Comparison of ENCODE assay signal across 9 cellular contexts in genomic region chr1:22143586-22144033, GRCh38. TPM values are rescaled to one million over a fixed set of nuclear protein-coding genes. Genes with fewer than 3 reads are reported as not detected.
DNase-seq lines count a peak whose midpoint lies in the region; ATAC-seq and TF ChIP-seq lines count a peak whose summit lies in the region.
"Had no signal": no experiment of that assay in that cellular context is flagged by ENCODE, and none has a peak within 500 bp of the region (broad histone marks: within the 10 kb centered on the region; RNA-seq: fewer than 3 reads in every experiment).

No MANE protein-coding gene starts in this region.

- H3K4me1 ChIP-seq in right lobe of liver (peaks cover 0 to 12% (median under 1%) of the 10 kb centered on the region in 4 donors), tibial artery (peaks cover 0 to 25% (median 15%) of the 10 kb centered on the region in 4 donors)

- in situ Hi-C loops in GM13977 (cut with MboI; ENCODE audit: low pct_unique_long_range_greater_than_20kb, low sequenced_read_pairs, unreplicated experiment), result loop anchor here (25.0 kb wide), 1 partner anchor 494 kb away; the partner anchor contains the start of genes C1QA and C1QC

- 9% methylated on average over 14 of the region's 27 CpGs for WGBS in right lobe of liver (ENCODE audit: insufficient coverage, low coverage, low lambda C conversion rate, missing lambda C conversion rate)

- no peaks in the 10 kb centered on the region for H3K9me3 Mint-ChIP-seq in activated CD8-positive, alpha-beta memory T cell treated with anti-CD3 and anti-CD28 coated beads, Interleukin-2, amount 10 ng/mL, durations not matched to agents 7 days and 5 days (ENCODE audit: low read depth)
- H3K9me3 Mint-ChIP-seq in brain, result peaks cover 0 to 3% (median 0%) of the 10 kb centered on the region in 5 experiments

- no peaks in the 10 kb centered on the region for H3K36me3 Mint-ChIP-seq in activated CD8-positive, alpha-beta memory T cell treated with anti-CD3 and anti-CD28 coated beads, Interleukin-2, amount 10 ng/mL, durations not matched to agents 7 days and 5 days
- no peaks in the 10 kb centered on the region for H3K36me3 Mint-ChIP-seq in brain

- H3K27ac ChIP-seq in right lobe of liver (no peak overlapping the region), tibial artery (no peak overlapping the region)

- peaks cover 4% of the 10 kb centered on the region for H3K4me1 Mint-ChIP-seq in activated CD8-positive, alpha-beta memory T cell treated with anti-CD3 and anti-CD28 coated beads, Interleukin-2, amount 10 ng/mL, durations not matched to agents 7 days and 5 days
- peaks cover 33% of the 10 kb centered on the region for H3K4me1 Mint-ChIP-seq in brain

- TF ChIP-seq CTCF in brain (conservative IDR thresholded peaks at IDR 0.05), result no peak
- no peak for TF ChIP-seq CTCF in right lobe of liver (IDR thresholded peaks at IDR 0.05)
- no peak for TF ChIP-seq CTCF in tibial artery (IDR thresholded peaks at IDR 0.05)
- no peak for TF ChIP-seq CTCF in GM13977 (IDR thresholded peaks at IDR 0.05; ENCODE audit: extremely low read depth, insufficient read depth, missing control alignments)

- CTCF ChIA-PET in activated CD8-positive, alpha-beta memory T cell treated with anti-CD3 and anti-CD28 coated beads, Interleukin-2, amount 10 ng/mL, durations not matched to agents 7 days and 5 days (lab: Charles Lee), result interaction anchor here (1.1 to 2.0 kb wide), 3 partner anchors 11 to 272 kb away, joined by 3 to 5 read pairs (median 5); no protein-coding TSS in a partner anchor

- no peak for ATAC-seq in activated CD8-positive, alpha-beta memory T cell treated with anti-CD3 and anti-CD28 coated beads, Interleukin-2, amount 10 ng/mL, durations not matched to agents 7 days and 5 days
- no peak for ATAC-seq in right lobe of liver

- H3K9me3 ChIP-seq in right lobe of liver, result no peaks in the 10 kb centered on the region
- H3K9me3 ChIP-seq in tibial artery, result no peaks in the 10 kb centered on the region

- no peak for TF ChIP-seq POLR2A in right lobe of liver (IDR thresholded peaks at IDR 0.05)

- peaks cover 61% of the 10 kb centered on the region for H3K27me3 Mint-ChIP-seq in activated CD8-positive, alpha-beta memory T cell treated with anti-CD3 and anti-CD28 coated beads, Interleukin-2, amount 10 ng/mL, durations not matched to agents 7 days and 5 days
- H3K27me3 Mint-ChIP-seq in brain, result peaks cover 58% of the 10 kb centered on the region

- H3K36me3 ChIP-seq in right lobe of liver (no peaks in the 10 kb centered on the region), tibial artery (no peaks in the 10 kb centered on the region)

- DNase-seq in activated CD8-positive, alpha-beta memory T cell treated with anti-CD3 and anti-CD28 coated beads, Interleukin-2, amount 10 ng/mL, durations not matched to agents 7 days and 5 days, result no peak
- DNase-seq in activated CD8-positive, alpha-beta memory T cell treated with anti-CD3 and anti-CD28 coated beads for 24 hours, result no peak
- DNase-seq in right lobe of liver (no peak), tibial artery (no peak), hippocampal formation (lab: John Stamatoyannopoulos, UW) (no peak), GM13977 (ENCODE audit: low spot score) (no peak), amniotic stem cell (lab: John Stamatoyannopoulos, UW) (no peak)
- DNase-seq: COR-L47 had no signal

- intact Hi-C loops in right lobe of liver (cut with DNase I), result no loop called here
- intact Hi-C loops in tibial artery (cut with DNase I; ENCODE audit: low total_unique reads), result no loop called here

- peak overlapping the region; percentile 9 to 42 (median 27) for H3K4me3 ChIP-seq in right lobe of liver
- peak overlapping the region; percentile 46 to 57 for H3K4me3 ChIP-seq in tibial artery

- no peak overlapping the region for H3K27ac Mint-ChIP-seq in activated CD8-positive, alpha-beta memory T cell treated with anti-CD3 and anti-CD28 coated beads, Interleukin-2, amount 10 ng/mL, durations not matched to agents 7 days and 5 days
- H3K27ac Mint-ChIP-seq in brain, result peak overlapping the region in 3 of 5 experiments; percentile 4 to 76 (median 69)

- H3K4me3 Mint-ChIP-seq in activated CD8-positive, alpha-beta memory T cell treated with anti-CD3 and anti-CD28 coated beads, Interleukin-2, amount 10 ng/mL, durations not matched to agents 7 days and 5 days, result peak overlapping the region; percentile 54
- peak overlapping the region; percentile 76 to 88 (median 80) for H3K4me3 Mint-ChIP-seq in brain

- H3K27me3 ChIP-seq in right lobe of liver (peaks cover 0 to 16% of the 10 kb centered on the region in 2 donors), tibial artery (peaks cover 0 to 45% of the 10 kb centered on the region in 2 donors)

RNA-seq across cellular contexts. Expression of gene WNT4, which starts 0.7 kb away (rescaled TPM):
- total RNA-seq in activated CD8-positive, alpha-beta memory T cell treated with anti-CD3 and anti-CD28 coated beads, Interleukin-2, amount 10 ng/mL, durations not matched to agents 7 days and 5 days, result not detected
- 5.0 TPM for polyA plus RNA-seq in brain (ENCODE audit: insufficient read depth, low read depth, low replicate concordance)
- total RNA-seq in right lobe of liver, result under 1 TPM in 4 of 6 experiments, not detected in 2; 0.06 to 0.46 (median 0.21) TPM
